ENCODE assay signal across 8 cellular contexts in genomic region chr12:118034429-118035193, GRCh38. TPM values are rescaled to one million over a fixed set of nuclear protein-coding genes. Genes with fewer than 3 reads are reported as not detected.
A peak's percentile ranks its signal among the peaks of the same experiment; 100 is the strongest.
DNase-seq lines count a peak whose midpoint lies in the region; ATAC-seq and TF ChIP-seq lines count a peak whose summit lies in the region.

No MANE protein-coding gene starts in this region.

- no peak overlapping the region for H3K9ac ChIP-seq in fibroblast of lung (ENCODE audit: insufficient read depth, low read length)

- peaks cover 6% of the 10 kb centered on the region for H3K4me1 ChIP-seq in fibroblast of lung (ENCODE audit: control insufficient read depth, extremely low read depth, insufficient read depth, low read length)

- H3K27me3 ChIP-seq in fibroblast of lung (ENCODE audit: control insufficient read depth, insufficient read depth, low read length): no peaks in the 10 kb centered on the region

- H3K4me3 ChIP-seq in fibroblast of lung (replicated peaks in 1 of 4; ENCODE audit: control extremely low read depth in 1 of 4, insufficient read depth in 1 of 4, low read depth in 3 of 4, low read length in 4 of 4): peak overlapping the region in 1 of 4 experiments; percentile 27

- no peaks in the 10 kb centered on the region for H3K9me3 ChIP-seq in fibroblast of lung (ENCODE audit: control insufficient read depth, insufficient read depth, low read depth, low read length)

- peak overlapping the region; percentile 53 for H3K27ac ChIP-seq in fibroblast of lung (ENCODE audit: insufficient read depth, low read length)

- peak; percentile 44 to 58 for TF ChIP-seq CTCF in fibroblast of lung (conservative IDR thresholded peaks at IDR 0.05 in 1 of 2, IDR thresholded peaks at IDR 0.05 in 1 of 2; ENCODE audit: low read depth in 1 of 2, low read length in 2 of 2)

- peaks cover 25% of the 10 kb centered on the region for H3K36me3 ChIP-seq in fibroblast of lung (ENCODE audit: control insufficient read depth, insufficient read depth, low read length)

- H4K20me1 ChIP-seq in fibroblast of lung (ENCODE audit: control insufficient read depth, extremely low read depth, insufficient read depth, low read length): no peaks in the 10 kb centered on the region

- H3K79me2 ChIP-seq in fibroblast of lung (ENCODE audit: control insufficient read depth, insufficient read depth, low read length): no peaks in the 10 kb centered on the region

- H2AFZ ChIP-seq in fibroblast of lung (ENCODE audit: low read length): no peak overlapping the region

- no peak overlapping the region for H3K4me2 ChIP-seq in fibroblast of lung (ENCODE audit: extremely low read depth, insufficient read depth, low read length)

- peak; percentile 61 for DNase-seq in Ammon's horn (ENCODE audit: low spot score)
- DNase-seq in HCEC 1CT: peak; percentile 71
- peak; percentile 52 for DNase-seq in SW480 (ENCODE audit: low spot score)
- DNase-seq in fibroblast of lung (ENCODE audit: low read depth in 2 of 2): peak; percentile 55 to 76
- peak; percentile 27 for DNase-seq in putamen (ENCODE audit: low spot score)
- DNase-seq in germinal center (ENCODE audit: low spot score): no peak
- DNase-seq in NK-92 (lab: John Stamatoyannopoulos, UW; ENCODE audit: unreplicated experiment): no peak

- ATAC-seq in GM21619 (IDR thresholded peaks at IDR 0.05; ENCODE audit: unreplicated experiment): no peak

RNA-seq across cellular contexts. Expression of gene RFC5, which starts 18.1 kb away (rescaled TPM):
- 9.9 and 10.5 TPM in 2 replicates for total RNA-seq in fibroblast of lung
- polyA plus RNA-seq in fibroblast of lung: 9.8 and 19.3 TPM in 2 replicates
- 7.4 and 15.9 TPM in 2 replicates for polyA plus RNA-seq in fibroblast of lung (2012)
- polyA minus RNA-seq in fibroblast of lung (ENCODE audit: low replicate concordance): 3.5 and 6.5 TPM in 2 replicates

RNA-seq across cellular contexts. Expression of gene WSB2, which starts 26.4 kb away (rescaled TPM):
- 77.3 and 122 TPM in 2 replicates for total RNA-seq in fibroblast of lung
- polyA plus RNA-seq in fibroblast of lung: 118 and 162 TPM in 2 replicates
- 75.3 and 104 TPM in 2 replicates for polyA plus RNA-seq in fibroblast of lung (2012)
- 313 and 497 TPM in 2 replicates for polyA minus RNA-seq in fibroblast of lung (ENCODE audit: low replicate concordance)

Comparison
In these comparisons a context has a peak if more than half of its experiments do, and no peak if none do; other contexts are left out.
1. DNase-seq: peak in Ammon's horn (single experiment), HCEC 1CT (single experiment), SW480 (single experiment), fibroblast of lung (2 of 2) and putamen (single experiment); none in germinal center (single experiment) and NK-92 (single experiment).